Comparison of ENCODE assay signal across 8 cellular contexts in genomic region chr17:60524463-60525346, GRCh38. TPM values are rescaled to one million over a fixed set of nuclear protein-coding genes. Genes with fewer than 3 reads are reported as not detected.
A peak's percentile ranks its signal among the peaks of the same experiment; 100 is the strongest.
DNase-seq lines count a peak whose midpoint lies in the region; ATAC-seq and TF ChIP-seq lines count a peak whose summit lies in the region.

No MANE protein-coding gene starts in this region.

- H2AFZ ChIP-seq in PC-9, result peak overlapping the region; percentile 85

- H3K4me3 Mint-ChIP-seq in endodermal cell (peak overlapping the region; percentile 87), nephron (peak overlapping the region; percentile 93 to 98 (median 93))

- POLR2A ChIA-PET in PC-9 (lab: Charles Lee; ENCODE audit: unreplicated experiment), result interaction anchor here (0.7 kb wide), 1 partner anchor 96 kb away, joined by 3 read pairs; no protein-coding TSS in a partner anchor

- BruUV-seq in PC-9 (replicated peaks; lab: Mats Ljungman, UMichigan), result no TSS peak

- H3K4me1 ChIP-seq in PC-9 (replicated peaks; ENCODE audit: insufficient read depth) (peaks cover 11% of the 10 kb centered on the region), endodermal cell (ENCODE audit: control insufficient read depth, insufficient read depth, low read length) (no peaks in the 10 kb centered on the region)

- H3K36me3 Mint-ChIP-seq in endodermal cell (ENCODE audit: low read depth), result peaks cover 21% of the 10 kb centered on the region
- H3K36me3 Mint-ChIP-seq in nephron (ENCODE audit: low read depth), result peaks cover 20% of the 10 kb centered on the region

- CTCF ChIA-PET in PC-9 (lab: Charles Lee), result no interaction called here

- peaks cover 27% of the 10 kb centered on the region for H4K20me1 ChIP-seq in PC-9 (ENCODE audit: insufficient read depth)

- peak overlapping the region; percentile 83 for H3K27ac ChIP-seq in PC-9
- no peak overlapping the region for H3K27ac ChIP-seq in endodermal cell (ENCODE audit: low read depth, low read length)

- ATAC-seq in GM19455 (IDR thresholded peaks at IDR 0.05; ENCODE audit: unreplicated experiment), result no peak
- no peak for ATAC-seq in GM21723 (IDR thresholded peaks at IDR 0.05; ENCODE audit: unreplicated experiment)

- H3K9me3 ChIP-seq in PC-9 (ENCODE audit: insufficient read depth, low read depth) (no peaks in the 10 kb centered on the region), endodermal cell (ENCODE audit: control insufficient read depth, low read length) (peaks cover 8% of the 10 kb centered on the region)

- H3K9me3 Mint-ChIP-seq in endodermal cell (peaks cover 10% of the 10 kb centered on the region), nephron (peaks cover 3% of the 10 kb centered on the region)

- peak overlapping the region; percentile 96 for H3K9ac ChIP-seq in endodermal cell (ENCODE audit: extremely low read depth, low read length, poor library complexity, severe bottlenecking)

- intact Hi-C loops in PC-9 (cut with micrococcal nuclease; ENCODE audit: unreplicated experiment), result loop anchor here (1.0 to 5.0 kb wide), 2 partner anchors 47 to 78 kb away; partner anchors contain the start of gene PPM1D

- H3K4me1 Mint-ChIP-seq in endodermal cell, result peaks cover 6% of the 10 kb centered on the region
- H3K4me1 Mint-ChIP-seq in nephron, result peaks cover 20% of the 10 kb centered on the region

- WGBS in endodermal cell (ENCODE audit: insufficient coverage in 1 of 2, insufficient read length in 1 of 2), 2 experiments, result 49% methylated on average over 9 of the region's 9 CpGs; no CpG with 5 or more reads in 1 of the 2 experiments

- peak overlapping the region; percentile 90 for H3K4me2 ChIP-seq in PC-9

- H3K36me3 ChIP-seq in PC-9 (ENCODE audit: low read depth), result 0 out of 2 replicates have a peak, but pooled peaks cover 12% of the 10 kb centered on the region
- H3K36me3 ChIP-seq in endodermal cell (ENCODE audit: control insufficient read depth, insufficient read depth, low read length), result peaks cover 11% of the 10 kb centered on the region

- H3K9me2 ChIP-seq in PC-9 (ENCODE audit: insufficient read depth), result no peaks in the 10 kb centered on the region

- no peaks in the 10 kb centered on the region for H3K27me3 Mint-ChIP-seq in endodermal cell (ENCODE audit: insufficient read depth)
- no peaks in the 10 kb centered on the region for H3K27me3 Mint-ChIP-seq in nephron (ENCODE audit: low read depth)

- peaks cover 75% of the 10 kb centered on the region for H3K79me2 ChIP-seq in PC-9 (ENCODE audit: low read depth)

- 0 out of 2 replicates have a peak, but pooled peaks cover 3% of the 10 kb centered on the region for H3F3A ChIP-seq in PC-9 (ENCODE audit: insufficient read depth, low read depth)

- DNase-seq in NOMO-1 treated with DMSO at 0.1 percent for 48 hours (lab: John Stamatoyannopoulos, UW; ENCODE audit: unreplicated experiment) (peak; percentile 12), NOMO-1 treated with dmso at 0.1 percent for 144 hours (lab: John Stamatoyannopoulos, UW; ENCODE audit: unreplicated experiment) (no peak), PC-9 (no peak), endodermal cell (peak; percentile 20), NCI-H1436 treated with DMSO at 0.1 percent for 48 hours (lab: John Stamatoyannopoulos, UW) (no peak)

- no peak for TF ChIP-seq CTCF in PC-9 (conservative IDR thresholded peaks at IDR 0.05)
- no peak for TF ChIP-seq CTCF in endodermal cell (conservative IDR thresholded peaks at IDR 0.05)
- no peak for TF ChIP-seq CTCF in nephron (IDR thresholded peaks at IDR 0.05; ENCODE audit: unreplicated experiment in 3 of 3)

- peak overlapping the region; percentile 99 for H3K27ac Mint-ChIP-seq in endodermal cell
- peak overlapping the region; percentile 97 to 98 (median 97) for H3K27ac Mint-ChIP-seq in nephron

- H3K4me3 ChIP-seq in PC-9, result peak overlapping the region; percentile 91
- H3K4me3 ChIP-seq in endodermal cell (ENCODE audit: low read length), result peak overlapping the region; percentile 92

- H3K27me3 ChIP-seq in PC-9 (ENCODE audit: insufficient read depth, low read depth), result no peaks in the 10 kb centered on the region
- no peaks in the 10 kb centered on the region for H3K27me3 ChIP-seq in endodermal cell (ENCODE audit: control insufficient read depth, insufficient read depth, low read length, poor library complexity, severe bottlenecking)

RNA-seq across cellular contexts. Expression of gene APPBP2, which starts 1.3 kb away (rescaled TPM):
- total RNA-seq in PC-9 (2021) (27.5 and 32.5 TPM in 2 replicates), endodermal cell (10 to 100 TPM; 25.3 to 28.1 TPM)
- 25.0 TPM for polyA plus RNA-seq in endodermal cell (2013, experiment 1 of 2)
- 28.0 TPM for polyA plus RNA-seq in endodermal cell (2013, experiment 2 of 2)

Comparison
In these comparisons a context has a peak if more than half of its experiments do, and no peak if none do; other contexts are left out.
1. DNase-seq: peak in NOMO-1 treated with DMSO at 0.1 percent for 48 hours (single experiment) and endodermal cell (single experiment); none in NOMO-1 treated with dmso at 0.1 percent for 144 hours (single experiment), PC-9 (0 of 2) and NCI-H1436 treated with DMSO at 0.1 percent for 48 hours (single experiment).